1 cellular context compared by ENCODE assay signal in genomic region chrX:123818243-123818642, GRCh38.
TF ChIP-seq lines count a peak whose summit lies in the region.

No MANE protein-coding gene starts in this region.

TF ChIP-seq in WTC11, 78 proteins besides CTCF, POLR2A, EP300 and RAD21 (continued from another document):
- TF ChIP-seq ZNF425 (CRISPR knock-in tag; conservative IDR thresholded peaks at IDR 0.05), result no peak
